20 cellular contexts compared by ENCODE assay signal in genomic region chr9:134388289-134388808, GRCh38.
DNase-seq lines count a peak whose midpoint lies in the region; ATAC-seq and TF ChIP-seq lines count a peak whose summit lies in the region.
"Had no signal": no experiment of that assay in that cellular context is flagged by ENCODE, and none has a peak within 500 bp of the region (broad histone marks: within the 10 kb centered on the region; RNA-seq: fewer than 3 reads in every experiment).

No MANE protein-coding gene starts in this region.

- H3K4me1 Mint-ChIP-seq in H9 = peaks cover 0 to 8% of the 10 kb centered on the region in 2 experiments; a peak in 1 of 4 replicates
- H3K4me1 Mint-ChIP-seq in central memory CD8-positive, alpha-beta T cell = peaks cover 48% of the 10 kb centered on the region
- peaks cover 15 to 50% (median 45%) of the 10 kb centered on the region in 4 donors for H3K4me1 Mint-ChIP-seq in naive thymus-derived CD8-positive, alpha-beta T cell

- no peaks in the 10 kb centered on the region for H3K9me3 ChIP-seq in H9 (ENCODE audit: control insufficient read depth, low read depth, low read length)
- H3K9me3 ChIP-seq in stomach smooth muscle (ENCODE audit: control insufficient read depth in 2 of 2, low read length in 2 of 2) = no peaks in the 10 kb centered on the region
- H3K9me3 ChIP-seq: BE2C, MG63, thoracic aorta had no signal

- H2AK5ac ChIP-seq in H9 (ENCODE audit: insufficient read length, low read length) = no peak overlapping the region

- H4K91ac ChIP-seq in H9 (ENCODE audit: insufficient read length, low read depth, low read length) = no peak overlapping the region

- no peak overlapping the region for H4K5ac ChIP-seq in H9 (ENCODE audit: insufficient read length, low read depth, low read length)

- H3K9me3 Mint-ChIP-seq in H9 = no peaks in the 10 kb centered on the region
- H3K9me3 Mint-ChIP-seq in central memory CD8-positive, alpha-beta T cell = no peaks in the 10 kb centered on the region
- no peaks in the 10 kb centered on the region for H3K9me3 Mint-ChIP-seq in naive thymus-derived CD8-positive, alpha-beta T cell

- H3K56ac ChIP-seq in H9 (ENCODE audit: insufficient read length, low read depth, low read length) = no peak overlapping the region

- H2AFZ ChIP-seq in H9 (ENCODE audit: low read length) = no peak overlapping the region

- H3K27me3 ChIP-seq in H9 (ENCODE audit: insufficient read depth, low read length) = no peaks in the 10 kb centered on the region
- H3K27me3 ChIP-seq in stomach smooth muscle (ENCODE audit: control insufficient read depth in 1 of 2, insufficient read depth in 2 of 2, low read length in 2 of 2) = no peaks in the 10 kb centered on the region
- H3K27me3 ChIP-seq: BE2C, cardiac muscle cell, MG63 had no signal

- H3K27ac ChIP-seq in H9 (ENCODE audit: insufficient read length, low read depth, low read length) = no peak overlapping the region
- H3K27ac ChIP-seq in stomach smooth muscle (ENCODE audit: low read length) = peak overlapping the region; percentile 97
- H3K27ac ChIP-seq: cardiac muscle cell had no signal

- H2BK12ac ChIP-seq in H9 (ENCODE audit: insufficient read length, low read depth, low read length) = no peak overlapping the region

- POLR2A ChIA-PET in naive thymus-derived CD8-positive, alpha-beta T cell (lab: Charles Lee) = no interaction called here

- peak overlapping the region; percentile 16 to 56 (median 48); a peak in 3 of 7 replicates for H3K27ac Mint-ChIP-seq in H9
- H3K27ac Mint-ChIP-seq in central memory CD8-positive, alpha-beta T cell (ENCODE audit: low read depth) = peak overlapping the region; percentile 25
- peak overlapping the region in 8 of 10 donors; percentile 46 to 92 (median 77) for H3K27ac Mint-ChIP-seq in naive thymus-derived CD8-positive, alpha-beta T cell

- H3K4me3 ChIP-seq in stomach smooth muscle (ENCODE audit: low read length in 2 of 2) = peak overlapping the region in 1 of 2 donors; percentile 54
- H3K4me3 ChIP-seq: cardiac muscle cell, MG63, skin epidermis had no signal

- no peaks in the 10 kb centered on the region for H3K27me3 Mint-ChIP-seq in H9 (ENCODE audit: low read depth)
- H3K27me3 Mint-ChIP-seq in central memory CD8-positive, alpha-beta T cell = no peaks in the 10 kb centered on the region
- no peaks in the 10 kb centered on the region for H3K27me3 Mint-ChIP-seq in naive thymus-derived CD8-positive, alpha-beta T cell

- H3K23me2 ChIP-seq in H9 (ENCODE audit: insufficient read length, low read depth, low read length, poor library complexity, severe bottlenecking) = no peaks in the 10 kb centered on the region

- no peak overlapping the region for H3K4me2 ChIP-seq in H9 (ENCODE audit: insufficient read depth, insufficient read length, low read length)

- ATAC-seq in central memory CD8-positive, alpha-beta T cell (replicated peaks; ENCODE audit: extremely low read depth, poor library complexity, severe bottlenecking) = no peak
- ATAC-seq in naive thymus-derived CD8-positive, alpha-beta T cell = no peak
- ATAC-seq in GM21786 (IDR thresholded peaks at IDR 0.05; ENCODE audit: unreplicated experiment) (no peak), HG02571 (IDR thresholded peaks at IDR 0.05; ENCODE audit: unreplicated experiment) (no peak), GM18867 (IDR thresholded peaks at IDR 0.05; ENCODE audit: unreplicated experiment) (no peak), HG02588 (IDR thresholded peaks at IDR 0.05; ENCODE audit: unreplicated experiment) (no peak)

- H3K23ac ChIP-seq in H9 (ENCODE audit: insufficient read length, low read depth, low read length) = no peak overlapping the region

- no peaks in the 10 kb centered on the region for H4K20me1 ChIP-seq in H9 (ENCODE audit: control insufficient read depth, insufficient read depth, insufficient read length)

- H3K14ac ChIP-seq in H9 (ENCODE audit: insufficient read depth, low read length) = no peak overlapping the region

- H3K4ac ChIP-seq in H9 (ENCODE audit: low read depth, low read length) = no peak overlapping the region

- WGBS in H9 (ENCODE audit: extremely low coverage, insufficient read length, low lambda C conversion rate) = no CpG with 5 or more reads among the region's 15 CpGs

- no peak overlapping the region for H3K18ac ChIP-seq in H9 (ENCODE audit: insufficient read length, low read depth, low read length)

- H3K9ac ChIP-seq in H9 (ENCODE audit: extremely low read depth, insufficient read length, low read length) (no peak overlapping the region), stomach smooth muscle (ENCODE audit: low read length in 2 of 2) (peak overlapping the region in 1 of 2 donors; percentile 21)

- H2BK5ac ChIP-seq in H9 (ENCODE audit: insufficient read length, low read length) = no peak overlapping the region

- no peak overlapping the region for H2BK20ac ChIP-seq in H9 (ENCODE audit: low read depth, low read length, poor library complexity, severe bottlenecking)

- no peaks in the 10 kb centered on the region for H3K36me3 ChIP-seq in stomach smooth muscle (ENCODE audit: control insufficient read depth in 2 of 2, insufficient read depth in 2 of 2, low read length in 2 of 2)
- H3K36me3 ChIP-seq: BE2C, cardiac muscle cell, thoracic aorta had no signal

- TF ChIP-seq CTCF in H9 (conservative IDR thresholded peaks at IDR 0.05) = no peak

- no peak overlapping the region for H4K8ac ChIP-seq in H9 (replicated peaks; ENCODE audit: insufficient read length, low read depth, low read length)

- no peaks in the 10 kb centered on the region; a peak in 1 of 7 replicates for H3K36me3 Mint-ChIP-seq in H9 (ENCODE audit: insufficient read depth in 1 of 3, low read depth in 3 of 3)
- H3K36me3 Mint-ChIP-seq in central memory CD8-positive, alpha-beta T cell (ENCODE audit: insufficient read depth) = peaks cover 22% of the 10 kb centered on the region
- H3K36me3 Mint-ChIP-seq in naive thymus-derived CD8-positive, alpha-beta T cell = no peaks in the 10 kb centered on the region

- H3K4me1 ChIP-seq in H9 (ENCODE audit: insufficient read depth, low read length) = no peaks in the 10 kb centered on the region
- H3K4me1 ChIP-seq in stomach smooth muscle (ENCODE audit: control insufficient read depth, insufficient read depth, low read length) = peaks cover 91% of the 10 kb centered on the region
- H3K4me1 ChIP-seq: BE2C had no signal

- H3T11ph ChIP-seq in H9 (ENCODE audit: low read length) = no peak overlapping the region

- DNase-seq in H9 = no peak
- DNase-seq in central memory CD8-positive, alpha-beta T cell (ENCODE audit: low spot score in 2 of 2) = no peak
- no peak for DNase-seq in naive thymus-derived CD8-positive, alpha-beta T cell
- DNase-seq: activated CD8-positive, alpha-beta memory T cell treated with anti-CD3 and anti-CD28 coated beads for 24 hours; BE2C; DMS79; effector CD4-positive, alpha-beta T cell; hippocampal formation; MG63; NCI-H1694; NK-92 treated with Interleukin-12 subunit alpha and Interleukin-12 subunit beta, amount 100 ng/mL, for 24 hours; stimulated activated CD4-positive, alpha-beta T cell treated with anti-CD3 and anti-CD28 coated beads, Interleukin-4, amount 100 ng/mL, for 24 hours had no signal

- no peak overlapping the region for H2BK15ac ChIP-seq in H9 (ENCODE audit: low read depth, low read length)

- H3K79me1 ChIP-seq in H9 (ENCODE audit: insufficient read depth, low read depth, low read length, poor library complexity, severe bottlenecking) = no peaks in the 10 kb centered on the region

- H3K79me2 ChIP-seq in H9 (ENCODE audit: insufficient read depth, low read length) = peaks cover 2% of the 10 kb centered on the region; the same call in 1 of the 2 replicates

- no peak overlapping the region for H3K4me3 Mint-ChIP-seq in H9
- H3K4me3 Mint-ChIP-seq in central memory CD8-positive, alpha-beta T cell = peak overlapping the region; percentile 4
- no peak overlapping the region for H3K4me3 Mint-ChIP-seq in naive thymus-derived CD8-positive, alpha-beta T cell

- H2BK120ac ChIP-seq in H9 (ENCODE audit: low read depth, low read length, poor library complexity, severe bottlenecking) = no peak overlapping the region

Comparison
In these comparisons a context has a peak if more than half of its experiments do, and no peak if none do; other contexts are left out.
1. H3K27ac Mint-ChIP-seq: peak in every context shown above with its lines; median percentile 77 in naive thymus-derived CD8-positive, alpha-beta T cell; 48 in H9; 25 in central memory CD8-positive, alpha-beta T cell.